ENCODE assay signal across 22 cellular contexts in genomic region chr12:11664101-11664500, GRCh38. TPM values are rescaled to one million over a fixed set of nuclear protein-coding genes. Genes with fewer than 3 reads are reported as not detected.
DNase-seq lines count a peak whose midpoint lies in the region; ATAC-seq and TF ChIP-seq lines count a peak whose summit lies in the region.
"Had no signal": no experiment of that assay in that cellular context is flagged by ENCODE, and none has a peak within 500 bp of the region (broad histone marks: within the 10 kb centered on the region; RNA-seq: fewer than 3 reads in every experiment).

No MANE protein-coding gene starts in this region.

- H3K14ac ChIP-seq in trophoblast cell (ENCODE audit: low read length) = no peak overlapping the region

- no peak overlapping the region for H2AFZ ChIP-seq in trophoblast cell (ENCODE audit: insufficient read depth, low read length, poor library complexity)
- H2AFZ ChIP-seq: GM23338 had no signal

- H3K79me2 ChIP-seq in trophoblast cell (ENCODE audit: control insufficient read depth, insufficient read depth, low read length, poor library complexity) = peaks cover 3% of the 10 kb centered on the region

- H3K27ac ChIP-seq in cardiac muscle cell (peak overlapping the region; percentile 85), coronary artery (peak overlapping the region; percentile 12 to 41), trophoblast cell (ENCODE audit: low read depth, low read length) (no peak overlapping the region), thyroid gland (peak overlapping the region; percentile 18 to 84 (median 51))
- H3K27ac ChIP-seq: HL-60, KMS-11 had no signal

- no peak overlapping the region for H2BK120ac ChIP-seq in trophoblast cell (ENCODE audit: insufficient read depth, low read length, poor library complexity)

- no peak overlapping the region for H4K12ac ChIP-seq in trophoblast cell (ENCODE audit: low read depth, low read length)

- no peak for ATAC-seq in Right ventricle myocardium inferior
- ATAC-seq: GM12878, GM23338 had no signal

- H3K4me3 ChIP-seq in cardiac muscle cell = no peak overlapping the region
- H3K4me3 ChIP-seq in coronary artery = no peak overlapping the region
- H3K4me3 ChIP-seq in trophoblast cell (ENCODE audit: low read depth, low read length) = no peak overlapping the region
- no peak overlapping the region for H3K4me3 ChIP-seq in thyroid gland (replicated peaks in 1 of 3)
- H3K4me3 ChIP-seq: GM12878, GM23338 had no signal

- H3K36me3 ChIP-seq in cardiac muscle cell (no peaks in the 10 kb centered on the region), trophoblast cell (ENCODE audit: control insufficient read depth in 1 of 2, insufficient read depth in 2 of 2, low read length in 2 of 2) (peaks cover 0 to 2% of the 10 kb centered on the region in 2 experiments), thyroid gland (no peaks in the 10 kb centered on the region)
- H3K36me3 ChIP-seq: BE2C had no signal

- no peak overlapping the region for H2BK5ac ChIP-seq in trophoblast cell (ENCODE audit: low read depth, low read length, poor library complexity)

- TF ChIP-seq CTCF in cardiac muscle cell (IDR thresholded peaks at IDR 0.05; ENCODE audit: low read depth, low read length) (no peak), coronary artery (IDR thresholded peaks at IDR 0.05) (no peak), thyroid gland (IDR thresholded peaks at IDR 0.05) (no peak), GM10266 (IDR thresholded peaks at IDR 0.05; ENCODE audit: control insufficient read depth, insufficient read depth, low read depth, missing control alignments) (no peak)

- intact Hi-C loops in Right ventricle myocardium inferior (cut with DNase I) = loop anchor here (5.0 kb wide), 1 partner anchor 153 kb away; no protein-coding TSS in a partner anchor
- intact Hi-C loops in thyroid gland (cut with DNase I) = no loop called here

- H2BK12ac ChIP-seq in trophoblast cell (ENCODE audit: low read length) = no peak overlapping the region

- no peak overlapping the region for H3K9ac ChIP-seq in trophoblast cell (ENCODE audit: low read length)
- H3K9ac ChIP-seq: KMS-11 had no signal

- H3K4me2 ChIP-seq in trophoblast cell (ENCODE audit: low read length) = no peak overlapping the region
- H3K4me2 ChIP-seq: GM23338, KMS-11 had no signal

- H3K79me1 ChIP-seq in trophoblast cell (ENCODE audit: low read length) = peaks cover 20% of the 10 kb centered on the region

- H3K4ac ChIP-seq in trophoblast cell (ENCODE audit: low read depth, low read length) = peak overlapping the region; percentile 65

- H3K9me3 ChIP-seq in cardiac muscle cell (ENCODE audit: low read depth) (no peaks in the 10 kb centered on the region), trophoblast cell (ENCODE audit: insufficient read depth, low read depth, low read length) (no peaks in the 10 kb centered on the region), thyroid gland (no peaks in the 10 kb centered on the region)
- H3K9me3 ChIP-seq: BE2C, Caco-2 had no signal

- WGBS in trophoblast cell (ENCODE audit: extremely low coverage, insufficient coverage, insufficient read length) = no CpG with 5 or more reads among the region's 3 CpGs
- WGBS in thyroid gland, 2 donors = 83 to 92% methylated on average over 3 of the region's 3 CpGs

- no peak overlapping the region for H3K23ac ChIP-seq in trophoblast cell (ENCODE audit: low read length)

- no peak overlapping the region for H4K91ac ChIP-seq in trophoblast cell (ENCODE audit: low read depth, low read length)

- H3K4me1 ChIP-seq in cardiac muscle cell (ENCODE audit: low read depth) = peaks cover 40% of the 10 kb centered on the region
- peaks cover 33 to 42% of the 10 kb centered on the region in 2 experiments for H3K4me1 ChIP-seq in trophoblast cell (ENCODE audit: control insufficient read depth in 1 of 2, insufficient read depth in 2 of 2, low read length in 2 of 2)
- H3K4me1 ChIP-seq in thyroid gland = peaks cover 40 to 65% of the 10 kb centered on the region in 2 donors
- H3K4me1 ChIP-seq: BE2C, Caco-2 had no signal

- no peak for TF ChIP-seq POLR2A in thyroid gland (IDR thresholded peaks at IDR 0.05)

- no peak overlapping the region for H2AK5ac ChIP-seq in trophoblast cell (ENCODE audit: low read length)

- DNase-seq in cardiac muscle cell (ENCODE audit: low read depth in 1 of 2, low spot score in 1 of 2) (no peak), Right ventricle myocardium inferior (ENCODE audit: missing footprints) (no peak), coronary artery (ENCODE audit: low spot score) (no peak), trophoblast cell (no peak), thyroid gland (no peak), GM19240 (ENCODE audit: insufficient read length, low spot score) (no peak), GM10266 (ENCODE audit: extremely low spot score) (no peak)
- DNase-seq: BE2C; Caco-2; CD4-positive, CD25-positive, alpha-beta regulatory T cell; GF-D8; HCEC 1CT; NCI-H1048; NCI-H1436; NCI-H1930; NCI-H69; NK-92 treated with Interleukin-12 subunit alpha and Interleukin-12 subunit beta, amount 100 ng/mL, for 24 hours; SHP77 had no signal

- H3K27me3 ChIP-seq in cardiac muscle cell (no peaks in the 10 kb centered on the region), trophoblast cell (ENCODE audit: insufficient read depth, low read length) (no peaks in the 10 kb centered on the region), thyroid gland (no peaks in the 10 kb centered on the region)
- H3K27me3 ChIP-seq: BE2C had no signal

- H4K8ac ChIP-seq in trophoblast cell (ENCODE audit: low read depth, low read length) = no peak overlapping the region

- H3K18ac ChIP-seq in trophoblast cell (ENCODE audit: low read length) = no peak overlapping the region

RNA-seq across cellular contexts. Expression of gene ETV6, which starts 14.6 kb away (rescaled TPM):
- total RNA-seq in cardiac muscle cell (6.5 and 9.1 TPM in 2 replicates), Right ventricle myocardium inferior (15.2 TPM), thyroid gland (10 to 100 TPM; 16.6 to 35.6 (median 17.2) TPM)
- 11.9 and 16.2 TPM in 2 replicates for polyA plus RNA-seq in cardiac muscle cell
- polyA plus RNA-seq in trophoblast cell (2013) = 8.4 and 9.1 TPM in 2 replicates
